ENCODE assay signal across 24 cellular contexts in genomic region chr15:57521503-57521902, GRCh38.
"Had no signal": no experiment of that assay in that cellular context is flagged by ENCODE, and none has a peak within 500 bp of the region (broad histone marks: within the 10 kb centered on the region; RNA-seq: fewer than 3 reads in every experiment).

No MANE protein-coding gene starts in this region.

- H3K4me3 Mint-ChIP-seq: activated naive CD8-positive, alpha-beta T cell treated with anti-CD3 and anti-CD28 coated beads for 36 hours; activated T-cell treated with anti-CD3 and anti-CD28 coated beads, Interleukin-2, amount 50 U/mL, for 24 hours; activated T-helper 17 cell treated with anti-CD3 and anti-CD28 coated beads, Interleukin-2, amount 50 U/mL, for 72 hours; endodermal cell; natural killer cell treated with Interleukin-12 subunit alpha and Interleukin-12 subunit beta and Interleukin-15 and Interleukin-18, amount 100 ng/mL, for 72 hours; WTC11 had no signal

- H3K9me3 Mint-ChIP-seq: activated naive CD8-positive, alpha-beta T cell treated with anti-CD3 and anti-CD28 coated beads for 36 hours; activated T-cell treated with anti-CD3 and anti-CD28 coated beads, Interleukin-2, amount 50 U/mL, for 24 hours; activated T-helper 17 cell treated with anti-CD3 and anti-CD28 coated beads, Interleukin-2, amount 50 U/mL, for 72 hours; endodermal cell; natural killer cell treated with Interleukin-12 subunit alpha and Interleukin-12 subunit beta and Interleukin-15 and Interleukin-18, amount 100 ng/mL, for 72 hours; WTC11 had no signal

- H3K27me3 ChIP-seq: esophagus squamous epithelium, gastrocnemius medialis, tibial artery had no signal

- H3K36me3 ChIP-seq: gastrocnemius medialis, spleen, tibial artery had no signal

- H3K4me3 ChIP-seq: coronary artery, esophagus squamous epithelium, gastrocnemius medialis, spleen, tibial artery had no signal

- H3K27ac ChIP-seq: coronary artery, esophagus squamous epithelium, gastrocnemius medialis, spleen, tibial artery had no signal

- FAIRE-seq: astrocyte, bronchial epithelial cell had no signal

- H3K27ac Mint-ChIP-seq: activated naive CD8-positive, alpha-beta T cell treated with anti-CD3 and anti-CD28 coated beads for 36 hours; activated T-cell treated with anti-CD3 and anti-CD28 coated beads, Interleukin-2, amount 50 U/mL, for 24 hours; activated T-helper 17 cell treated with anti-CD3 and anti-CD28 coated beads, Interleukin-2, amount 50 U/mL, for 72 hours; natural killer cell treated with Interleukin-12 subunit alpha and Interleukin-12 subunit beta and Interleukin-15 and Interleukin-18, amount 100 ng/mL, for 72 hours had no signal

- ATAC-seq: activated T-helper 17 cell treated with anti-CD3 and anti-CD28 coated beads, Interleukin-2, amount 50 U/mL, for 72 hours; gastrocnemius medialis; natural killer cell treated with Interleukin-12 subunit alpha and Interleukin-12 subunit beta and Interleukin-15 and Interleukin-18, amount 100 ng/mL, for 72 hours; WTC11 had no signal

- DNase-seq: activated CD8-positive, alpha-beta memory T cell treated with anti-CD3 and anti-CD28 coated beads for 24 hours; activated CD8-positive, alpha-beta memory T cell treated with anti-CD3 and anti-CD28 coated beads, Interleukin-2, amount 50 U/mL, for 4 hours; activated naive CD4-positive, alpha-beta T cell; activated naive CD8-positive, alpha-beta T cell treated with anti-CD3 and anti-CD28 coated beads for 36 hours; activated T-cell treated with anti-CD3 and anti-CD28 coated beads, Interleukin-2, amount 50 U/mL, for 24 hours; cerebellar nuclear complex; endodermal cell; esophagus squamous epithelium; gastrocnemius medialis; hypothalamus; midbrain; nucleus accumbens; spleen; stimulated activated CD4-positive, alpha-beta T cell treated with anti-CD3 and anti-CD28 coated beads, Interleukin-4, amount 100 ng/mL, for 1 hour; stimulated activated naive CD4-positive, alpha-beta T cell; substantia nigra; T-helper 1 cell; tibial artery had no signal

- H3K4me1 Mint-ChIP-seq: activated naive CD8-positive, alpha-beta T cell treated with anti-CD3 and anti-CD28 coated beads for 36 hours; activated T-helper 17 cell treated with anti-CD3 and anti-CD28 coated beads, Interleukin-2, amount 50 U/mL, for 72 hours; WTC11 had no signal

- H3K27me3 Mint-ChIP-seq: activated naive CD8-positive, alpha-beta T cell treated with anti-CD3 and anti-CD28 coated beads for 36 hours; activated T-cell treated with anti-CD3 and anti-CD28 coated beads, Interleukin-2, amount 50 U/mL, for 24 hours had no signal

- H3K36me3 Mint-ChIP-seq: activated naive CD8-positive, alpha-beta T cell treated with anti-CD3 and anti-CD28 coated beads for 36 hours; natural killer cell treated with Interleukin-12 subunit alpha and Interleukin-12 subunit beta and Interleukin-15 and Interleukin-18, amount 100 ng/mL, for 72 hours had no signal

- H3K9me3 ChIP-seq: esophagus squamous epithelium, gastrocnemius medialis, spleen, tibial artery had no signal

- H3K4me1 ChIP-seq: gastrocnemius medialis, spleen had no signal
